ENCODE assay signal across 1 cellular context in the genomic region with DNA sequence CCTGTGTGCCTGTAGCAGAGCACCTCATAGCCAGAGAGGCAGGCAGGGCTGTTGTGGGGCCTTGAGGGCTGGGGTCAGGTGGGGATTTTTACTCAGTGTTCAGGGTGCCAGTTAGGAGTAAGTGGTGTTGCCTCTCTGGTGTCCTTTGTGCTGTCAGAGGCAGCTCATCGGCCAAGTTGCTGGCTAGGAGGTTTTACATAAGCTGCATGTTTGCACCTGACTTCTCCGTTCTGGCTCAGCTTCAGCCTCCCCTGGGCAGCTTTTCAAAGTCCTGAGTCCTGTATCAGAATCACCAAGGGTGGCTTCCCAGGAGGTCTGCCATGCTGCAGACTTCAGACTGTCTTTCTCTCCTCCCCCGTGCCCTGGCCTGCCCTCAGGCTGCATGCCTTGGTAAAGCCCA.
TF ChIP-seq lines count a peak whose summit lies in the region.

No MANE protein-coding gene starts in this region.

TF ChIP-seq in HepG2, 621 proteins besides CTCF, POLR2A, EP300 and RAD21 (continued from another document):
- TF ChIP-seq KLF11 (CRISPR knock-in tag; IDR thresholded peaks at IDR 0.05), result no peak
- no peak for TF ChIP-seq ZNF678 (CRISPR knock-in tag; IDR thresholded peaks at IDR 0.05)
- no peak for TF ChIP-seq NAIF1 (CRISPR knock-in tag; IDR thresholded peaks at IDR 0.05; ENCODE audit: borderline replicate concordance)
- TF ChIP-seq YEATS4 (CRISPR knock-in tag; IDR thresholded peaks at IDR 0.05; ENCODE audit: borderline replicate concordance), result no peak
- TF ChIP-seq TBP (CRISPR knock-in tag; IDR thresholded peaks at IDR 0.05), result no peak
- TF ChIP-seq, protein P1, sequence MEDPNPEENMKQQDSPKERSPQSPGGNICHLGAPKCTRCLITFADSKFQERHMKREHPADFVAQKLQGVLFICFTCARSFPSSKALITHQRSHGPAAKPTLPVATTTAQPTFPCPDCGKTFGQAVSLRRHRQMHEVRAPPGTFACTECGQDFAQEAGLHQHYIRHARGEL (CRISPR knock-in tag; IDR thresholded peaks at IDR 0.05), result no peak
- no peak for TF ChIP-seq HIVEP1 (CRISPR knock-in tag; IDR thresholded peaks at IDR 0.05)
- TF ChIP-seq ZNF382 (CRISPR knock-in tag; IDR thresholded peaks at IDR 0.05; ENCODE audit: borderline replicate concordance), result no peak
- no peak for TF ChIP-seq KMT2B (CRISPR knock-in tag; IDR thresholded peaks at IDR 0.05)
TF ChIP-seq in HepG2: peak in this region for 0.
